ENCODE assay signal across 1 cellular context in genomic region chr12:76158518-76159321, GRCh38.
TF ChIP-seq lines count a peak whose summit lies in the region.

No MANE protein-coding gene starts in this region.

TF ChIP-seq in GM12878, 131 proteins besides CTCF, POLR2A, EP300 and RAD21 (continued from another document):
- TF ChIP-seq NKRF (conservative IDR thresholded peaks at IDR 0.05): peak; percentile 39; the same call in 1 of the 2 replicates
- TF ChIP-seq BHLHE40 (IDR thresholded peaks at IDR 0.05; ENCODE audit: borderline replicate concordance in 1 of 2, low read depth in 2 of 2, low read length in 1 of 2): peak; percentile 81 to 91
- peak; percentile 97 for TF ChIP-seq ATF2 (IDR thresholded peaks at IDR 0.05; ENCODE audit: low read length)
- TF ChIP-seq HDGF (IDR thresholded peaks at IDR 0.05): peak; percentile 63; the same call in 1 of the 2 replicates
- peak; percentile 94 for TF ChIP-seq NFIC (IDR thresholded peaks at IDR 0.05; ENCODE audit: low read depth, low read length)
- no peak for TF ChIP-seq SMAD5 (IDR thresholded peaks at IDR 0.05; ENCODE audit: low read depth)
- TF ChIP-seq CHD2 (IDR thresholded peaks at IDR 0.05; ENCODE audit: borderline replicate concordance, low read depth, low read length): peak; percentile 29; the same call in 1 of the 2 replicates
- peak; percentile 97 for TF ChIP-seq BCL11A (IDR thresholded peaks at IDR 0.05; ENCODE audit: low read depth, low read length)
- no peak for TF ChIP-seq MYB (IDR thresholded peaks at IDR 0.05; ENCODE audit: borderline replicate concordance, low read depth, low read length)
- peak in 1 of 2 experiments; percentile 92; a peak in 2 of 4 replicates for TF ChIP-seq ETV6 (conservative IDR thresholded peaks at IDR 0.05 in 1 of 2, IDR thresholded peaks at IDR 0.05 in 1 of 2; ENCODE audit: borderline replicate concordance in 1 of 2, low read depth in 1 of 2)
- peak; percentile 88 for TF ChIP-seq ATF7 (IDR thresholded peaks at IDR 0.05; ENCODE audit: low read depth)
- TF ChIP-seq GABPA (IDR thresholded peaks at IDR 0.05; ENCODE audit: low read depth): 0 out of 2 replicates have a peak, but pooled peaks have one; percentile 27
- TF ChIP-seq ZNF217 (IDR thresholded peaks at IDR 0.05): peak; percentile 85
- peak; percentile 97 for TF ChIP-seq DPF2 (IDR thresholded peaks at IDR 0.05)
- no peak for TF ChIP-seq IRF3 (IDR thresholded peaks at IDR 0.05)
- peak; percentile 71 for TF ChIP-seq LARP7 (IDR thresholded peaks at IDR 0.05)
- TF ChIP-seq NR2F1 (conservative IDR thresholded peaks at IDR 0.05): peak; percentile 80
- TF ChIP-seq EGR1 (IDR thresholded peaks at IDR 0.05; ENCODE audit: borderline replicate concordance in 1 of 2, low read depth in 2 of 2, low read length in 2 of 2): peak in 1 of 2 experiments; percentile 1; a peak in 1 of 3 replicates
- no peak for TF ChIP-seq PAX8 (IDR thresholded peaks at IDR 0.05)
- TF ChIP-seq KLF5 (IDR thresholded peaks at IDR 0.05; ENCODE audit: partially characterized antibody): peak; percentile 36
- no peak for TF ChIP-seq SRF (IDR thresholded peaks at IDR 0.05; ENCODE audit: low read depth in 2 of 2, low read length in 2 of 2)
- TF ChIP-seq PRDM15 (CRISPR knock-in tag; IDR thresholded peaks at IDR 0.05): no peak
- TF ChIP-seq GATAD2B (conservative IDR thresholded peaks at IDR 0.05; ENCODE audit: low read depth): peak; percentile 91
- TF ChIP-seq CBX5 (IDR thresholded peaks at IDR 0.05; ENCODE audit: low read depth): peak; percentile 97
- TF ChIP-seq PKNOX1 (IDR thresholded peaks at IDR 0.05): peak; percentile 52; the same call in 1 of the 2 replicates
- TF ChIP-seq MXI1 (IDR thresholded peaks at IDR 0.05; ENCODE audit: low read depth, low read length): peak; percentile 19; the same call in 1 of the 2 replicates
- peak; percentile 78 for TF ChIP-seq JUNB (IDR thresholded peaks at IDR 0.05)
- peak; percentile 80 for TF ChIP-seq SP1 (IDR thresholded peaks at IDR 0.05; ENCODE audit: low read depth, low read length)
- peak; percentile 99 for TF ChIP-seq CBFB (IDR thresholded peaks at IDR 0.05; ENCODE audit: low read depth)
